ENCODE assay signal across 6 cellular contexts in genomic region chr16:57485091-57485915, GRCh38. TPM values are rescaled to one million over a fixed set of nuclear protein-coding genes. Genes with fewer than 3 reads are reported as not detected.
A peak's percentile ranks its signal among the peaks of the same experiment; 100 is the strongest.
DNase-seq lines count a peak whose midpoint lies in the region; ATAC-seq lines count a peak whose summit lies in the region.

No MANE protein-coding gene starts in this region.

- no peak for ATAC-seq in stimulated activated naive CD8-positive, alpha-beta T cell treated with anti-CD3 and anti-CD28 coated beads, Interleukin-15, Interleukin-2, amounts not matched to agents 100 U/mL and 50 U/mL, for 24 hours

- H3K27me3 Mint-ChIP-seq in stimulated activated naive CD8-positive, alpha-beta T cell treated with anti-CD3 and anti-CD28 coated beads, Interleukin-15, Interleukin-2, amounts not matched to agents 100 ng/mL and 50 ng/mL, for 24 hours: no peaks in the 10 kb centered on the region
- H3K27me3 Mint-ChIP-seq in immature natural killer cell (ENCODE audit: low read depth in 3 of 3): peaks cover 0 to 2% (median 0%) of the 10 kb centered on the region in 3 donors

- H3K9me3 Mint-ChIP-seq in stimulated activated naive CD8-positive, alpha-beta T cell treated with anti-CD3 and anti-CD28 coated beads, Interleukin-15, Interleukin-2, amounts not matched to agents 100 ng/mL and 50 ng/mL, for 24 hours: no peaks in the 10 kb centered on the region
- H3K9me3 Mint-ChIP-seq in immature natural killer cell: no peaks in the 10 kb centered on the region

- DNase-seq in stimulated activated naive CD8-positive, alpha-beta T cell treated with anti-CD3 and anti-CD28 coated beads, Interleukin-15, Interleukin-2, amounts not matched to agents 100 U/mL and 50 U/mL, for 24 hours: no peak
- no peak for DNase-seq in immature natural killer cell
- DNase-seq in GM03348 (ENCODE audit: low spot score): no peak
- no peak for DNase-seq in kidney glomerular epithelial cell (lab: John Stamatoyannopoulos, UW)
- DNase-seq in AML-193 (lab: John Stamatoyannopoulos, UW): no peak

- H3K4me1 Mint-ChIP-seq in stimulated activated naive CD8-positive, alpha-beta T cell treated with anti-CD3 and anti-CD28 coated beads, Interleukin-15, Interleukin-2, amounts not matched to agents 100 ng/mL and 50 ng/mL, for 24 hours (ENCODE audit: low read depth): peaks cover 25% of the 10 kb centered on the region
- H3K4me1 Mint-ChIP-seq in immature natural killer cell: peaks cover 18 to 20% of the 10 kb centered on the region in 2 donors

- H3K36me3 Mint-ChIP-seq in stimulated activated naive CD8-positive, alpha-beta T cell treated with anti-CD3 and anti-CD28 coated beads, Interleukin-15, Interleukin-2, amounts not matched to agents 100 ng/mL and 50 ng/mL, for 24 hours (ENCODE audit: low read depth): no peaks in the 10 kb centered on the region
- H3K36me3 Mint-ChIP-seq in immature natural killer cell: no peaks in the 10 kb centered on the region

- peak overlapping the region; percentile 34 for H3K27ac Mint-ChIP-seq in stimulated activated naive CD8-positive, alpha-beta T cell treated with anti-CD3 and anti-CD28 coated beads, Interleukin-15, Interleukin-2, amounts not matched to agents 100 ng/mL and 50 ng/mL, for 24 hours
- H3K27ac Mint-ChIP-seq in immature natural killer cell: peak overlapping the region in 4 of 6 donors; percentile 32 to 75 (median 46)

- peak overlapping the region; percentile 80 for H3K4me3 Mint-ChIP-seq in stimulated activated naive CD8-positive, alpha-beta T cell treated with anti-CD3 and anti-CD28 coated beads, Interleukin-15, Interleukin-2, amounts not matched to agents 100 ng/mL and 50 ng/mL, for 24 hours
- peak overlapping the region; percentile 81 to 85 (median 84) for H3K4me3 Mint-ChIP-seq in immature natural killer cell

RNA-seq across cellular contexts. Expression of gene DOK4, which starts 1.0 kb away (rescaled TPM):
- 1 to 10 TPM; 2.2 to 3.2 (median 2.8) TPM for polyA plus RNA-seq in immature natural killer cell

RNA-seq across cellular contexts. Expression of gene POLR2C, which starts 22.8 kb away (rescaled TPM):
- polyA plus RNA-seq in immature natural killer cell: 10 to 100 TPM; 38.9 to 60.9 (median 41.6) TPM

RNA-seq across cellular contexts. Expression of gene COQ9, which starts 38.0 kb away (rescaled TPM):
- 10 to 100 TPM; 14.6 to 30.3 (median 24.6) TPM for polyA plus RNA-seq in immature natural killer cell

RNA-seq across cellular contexts. Expression of gene CIAPIN1, which starts 38.1 kb away (rescaled TPM):
- 10 to 100 TPM; 65.9 to 98.5 (median 68.3) TPM for polyA plus RNA-seq in immature natural killer cell

RNA-seq across cellular contexts. Expression of gene CCDC102A, which starts 51.1 kb away (rescaled TPM):
- polyA plus RNA-seq in immature natural killer cell: 10 to 100 TPM in 2 of 3 donors, 1 to 10 TPM in 1; 8.8 to 26.4 (median 13.9) TPM
